ENCODE assay signal across 13 cellular contexts in genomic region chr2:184730288-184730687, GRCh38.
DNase-seq lines count a peak whose midpoint lies in the region; ATAC-seq and TF ChIP-seq lines count a peak whose summit lies in the region.
"Had no signal": no experiment of that assay in that cellular context is flagged by ENCODE, and none has a peak within 500 bp of the region (broad histone marks: within the 10 kb centered on the region; RNA-seq: fewer than 3 reads in every experiment).

No MANE protein-coding gene starts in this region.

- H3K4me2 ChIP-seq in MM.1S (ENCODE audit: low read depth, low read length), result no peak overlapping the region

- H3K36me3 ChIP-seq in MM.1S (replicated peaks; ENCODE audit: insufficient read depth, low read length), result no peaks in the 10 kb centered on the region
- H3K36me3 ChIP-seq: gastroesophageal sphincter had no signal

- no peak overlapping the region for H2AFZ ChIP-seq in MM.1S (ENCODE audit: low read length)

- no peak overlapping the region for H3K9ac ChIP-seq in MM.1S (ENCODE audit: low read length)

- H3K27me3 ChIP-seq in MM.1S (replicated peaks; ENCODE audit: insufficient read depth, low read length), result no peaks in the 10 kb centered on the region
- H3K27me3 ChIP-seq: gastroesophageal sphincter had no signal

- no peaks in the 10 kb centered on the region for H3K9me2 ChIP-seq in MM.1S (replicated peaks; ENCODE audit: insufficient read depth, low read length)

- H3K79me2 ChIP-seq in MM.1S (ENCODE audit: low read length), result no peaks in the 10 kb centered on the region

- H3K4me3 ChIP-seq in MM.1S (ENCODE audit: low read length), result no peak overlapping the region
- H3K4me3 ChIP-seq: gastroesophageal sphincter had no signal

- TF ChIP-seq CTCF in MM.1S (IDR thresholded peaks at IDR 0.05; ENCODE audit: low read length), result no peak

- H3K27ac ChIP-seq in MM.1S (ENCODE audit: low read length), result peak overlapping the region; percentile 11; the same call in 1 of the 2 replicates
- H3K27ac ChIP-seq: gastroesophageal sphincter had no signal

- no peaks in the 10 kb centered on the region for H4K20me1 ChIP-seq in MM.1S (ENCODE audit: insufficient read depth, low read length)

- peak; percentile 85 for ATAC-seq in GM18511 (IDR thresholded peaks at IDR 0.05; ENCODE audit: unreplicated experiment)
- ATAC-seq in GM21390 (IDR thresholded peaks at IDR 0.05; ENCODE audit: unreplicated experiment), result peak; percentile 78
- peak; percentile 72 for ATAC-seq in HG02970 (IDR thresholded peaks at IDR 0.05; ENCODE audit: low FRiP score, unreplicated experiment)
- no peak for ATAC-seq in GM21526 (IDR thresholded peaks at IDR 0.05; ENCODE audit: low FRiP score, unreplicated experiment)
- no peak for ATAC-seq in HG03378 (IDR thresholded peaks at IDR 0.05; ENCODE audit: unreplicated experiment)
- ATAC-seq: gastroesophageal sphincter had no signal

- peak; percentile 10 for DNase-seq in MM.1S
- DNase-seq in mesenteric fat pad (ENCODE audit: low spot score), result no peak
- no peak for DNase-seq in activated naive CD4-positive, alpha-beta T cell (lab: John Stamatoyannopoulos, UW)
- DNase-seq: activated CD4-positive, alpha-beta memory T cell treated with anti-CD3 and anti-CD28 coated beads for 36 hours; Calu3; H9; posterior cingulate gyrus had no signal

- H3K9me3 ChIP-seq in MM.1S (replicated peaks; ENCODE audit: insufficient read depth, low read length), result no peaks in the 10 kb centered on the region
- H3K9me3 ChIP-seq: gastroesophageal sphincter had no signal

- peaks cover 27% of the 10 kb centered on the region for H3K4me1 ChIP-seq in MM.1S (ENCODE audit: low read length)
- H3K4me1 ChIP-seq: gastroesophageal sphincter had no signal

- no peaks in the 10 kb centered on the region for H3F3A ChIP-seq in MM.1S (ENCODE audit: insufficient read depth, low read length)

Comparison
In these comparisons a context has a peak if more than half of its experiments do, and no peak if none do; other contexts are left out.
1. ATAC-seq: peak in GM18511 (single experiment), GM21390 (single experiment) and HG02970 (single experiment); none in GM21526 (single experiment) and HG03378 (single experiment).